Comparison of ENCODE assay signal across 13 cellular contexts in genomic region chr10:79404690-79405131, GRCh38. TPM values are rescaled to one million over a fixed set of nuclear protein-coding genes. Genes with fewer than 3 reads are reported as not detected.
DNase-seq lines count a peak whose midpoint lies in the region; ATAC-seq and TF ChIP-seq lines count a peak whose summit lies in the region.
"Had no signal": no experiment of that assay in that cellular context is flagged by ENCODE, and none has a peak within 500 bp of the region (broad histone marks: within the 10 kb centered on the region; RNA-seq: fewer than 3 reads in every experiment).

No MANE protein-coding gene starts in this region.

- no peak overlapping the region for H3K27ac Mint-ChIP-seq in endodermal cell
- peak overlapping the region; percentile 56 for H3K27ac Mint-ChIP-seq in stimulated activated effector memory CD8-positive, alpha-beta T cell treated with anti-CD3 and anti-CD28 coated beads, Interleukin-12 subunit alpha, Interleukin-12 subunit beta, amount 100 ng/mL, for 72 hours
- no peak overlapping the region for H3K27ac Mint-ChIP-seq in activated naive CD4-positive, alpha-beta T cell treated with anti-CD3 and anti-CD28 coated beads for 36 hours
- H3K27ac Mint-ChIP-seq: activated CD4-positive, alpha-beta T cell treated with anti-CD3 and anti-CD28 coated beads, Interleukin-2, amount 10 ng/mL, durations not matched to agents 24 days and 14 days; activated T-helper 2 cell treated with anti-CD3 and anti-CD28 coated beads, Interferon-gamma antibody, Interleukin-2, Interleukin-4, amounts not matched to agents 10 μg/mL and 5 μg/mL and 100 μg/mL, durations not matched to agents 14 hours and 24 hours and 36 hours; B cell; naive thymus-derived CD4-positive, alpha-beta T cell had no signal

- DNase-seq in endodermal cell: peak; percentile 55
- DNase-seq in lung (ENCODE audit: low spot score): no peak
- no peak for DNase-seq in stimulated activated effector memory CD8-positive, alpha-beta T cell treated with anti-CD3 and anti-CD28 coated beads, Interleukin-12 subunit alpha, Interleukin-12 subunit beta, amount 100 ng/mL, for 72 hours (ENCODE audit: low spot score in 2 of 2)
- DNase-seq in T-helper 9 cell: no peak
- no peak for DNase-seq in NCI-H2029 treated with DMSO at 0.1 percent for 48 hours (lab: John Stamatoyannopoulos, UW)
- DNase-seq in activated naive CD4-positive, alpha-beta T cell treated with anti-CD3 and anti-CD28 coated beads for 36 hours: no peak
- no peak for DNase-seq in SK-N-DZ (ENCODE audit: low spot score)
- DNase-seq: activated CD4-positive, alpha-beta T cell treated with anti-CD3 and anti-CD28 coated beads, Interleukin-2, amount 10 ng/mL, durations not matched to agents 24 days and 14 days; naive thymus-derived CD4-positive, alpha-beta T cell had no signal

- intact Hi-C loops in activated naive CD4-positive, alpha-beta T cell treated with anti-CD3 and anti-CD28 coated beads for 36 hours (cut with micrococcal nuclease): no loop called here

- H3K4me3 ChIP-seq in HUES6 (ENCODE audit: low read depth, low read length): peak overlapping the region; percentile 49
- H3K4me3 ChIP-seq in endodermal cell (ENCODE audit: low read length): no peak overlapping the region
- H3K4me3 ChIP-seq in lung: no peak overlapping the region

- ATAC-seq in lung (ENCODE audit: insufficient read depth, low FRiP score): no peak
- ATAC-seq in stimulated activated effector memory CD8-positive, alpha-beta T cell treated with anti-CD3 and anti-CD28 coated beads, Interleukin-12 subunit alpha, Interleukin-12 subunit beta, amount 100 ng/mL, for 72 hours: no peak
- ATAC-seq: naive thymus-derived CD4-positive, alpha-beta T cell had no signal

- H3K27me3 Mint-ChIP-seq in endodermal cell (ENCODE audit: insufficient read depth): no peaks in the 10 kb centered on the region
- no peaks in the 10 kb centered on the region for H3K27me3 Mint-ChIP-seq in activated naive CD4-positive, alpha-beta T cell treated with anti-CD3 and anti-CD28 coated beads for 36 hours (ENCODE audit: low read depth)
- H3K27me3 Mint-ChIP-seq: B cell had no signal

- H3K9me3 ChIP-seq in HUES6 (ENCODE audit: control insufficient read depth, insufficient read depth, low read depth, low read length): no peaks in the 10 kb centered on the region
- no peaks in the 10 kb centered on the region for H3K9me3 ChIP-seq in endodermal cell (ENCODE audit: control insufficient read depth, low read length)
- H3K9me3 ChIP-seq in lung (ENCODE audit: control insufficient read depth in 2 of 2, insufficient read depth in 1 of 2, low read length in 1 of 2): no peaks in the 10 kb centered on the region
- H3K9me3 ChIP-seq: breast epithelium had no signal

- peaks cover 20% of the 10 kb centered on the region for H3K4me1 Mint-ChIP-seq in endodermal cell
- H3K4me1 Mint-ChIP-seq in stimulated activated effector memory CD8-positive, alpha-beta T cell treated with anti-CD3 and anti-CD28 coated beads, Interleukin-12 subunit alpha, Interleukin-12 subunit beta, amount 100 ng/mL, for 72 hours: peaks cover 17% of the 10 kb centered on the region
- H3K4me1 Mint-ChIP-seq in activated naive CD4-positive, alpha-beta T cell treated with anti-CD3 and anti-CD28 coated beads for 36 hours (ENCODE audit: low read depth): no peaks in the 10 kb centered on the region
- H3K4me1 Mint-ChIP-seq: activated CD4-positive, alpha-beta T cell treated with anti-CD3 and anti-CD28 coated beads, Interleukin-2, amount 10 ng/mL, durations not matched to agents 24 days and 14 days; B cell had no signal

- no peaks in the 10 kb centered on the region for H3K27me3 ChIP-seq in HUES6 (ENCODE audit: control insufficient read depth, insufficient read depth, low read length)
- no peaks in the 10 kb centered on the region for H3K27me3 ChIP-seq in endodermal cell (ENCODE audit: control insufficient read depth, insufficient read depth, low read length, poor library complexity, severe bottlenecking)
- no peaks in the 10 kb centered on the region for H3K27me3 ChIP-seq in lung (ENCODE audit: control insufficient read depth, insufficient read depth)
- H3K27me3 ChIP-seq: breast epithelium had no signal

- WGBS in endodermal cell (ENCODE audit: insufficient coverage in 1 of 2, insufficient read length in 1 of 2), 2 experiments: 44 to 58% methylated on average over 3 to 5 of the region's 5 CpGs
- 69 to 77% methylated on average over 5 of the region's 5 CpGs for WGBS in lung, 2 donors

- CTCF ChIA-PET in activated naive CD4-positive, alpha-beta T cell treated with anti-CD3 and anti-CD28 coated beads for 36 hours (lab: Charles Lee): no interaction called here

- H3K9ac ChIP-seq in HUES6 (ENCODE audit: low read length) (peak overlapping the region; percentile 46), endodermal cell (ENCODE audit: extremely low read depth, low read length, poor library complexity, severe bottlenecking) (no peak overlapping the region)

- H3K9me3 Mint-ChIP-seq in endodermal cell: no peaks in the 10 kb centered on the region
- H3K9me3 Mint-ChIP-seq in stimulated activated effector memory CD8-positive, alpha-beta T cell treated with anti-CD3 and anti-CD28 coated beads, Interleukin-12 subunit alpha, Interleukin-12 subunit beta, amount 100 ng/mL, for 72 hours: no peaks in the 10 kb centered on the region
- no peaks in the 10 kb centered on the region for H3K9me3 Mint-ChIP-seq in activated naive CD4-positive, alpha-beta T cell treated with anti-CD3 and anti-CD28 coated beads for 36 hours
- H3K9me3 Mint-ChIP-seq: activated CD4-positive, alpha-beta T cell treated with anti-CD3 and anti-CD28 coated beads, Interleukin-2, amount 10 ng/mL, durations not matched to agents 24 days and 14 days; activated T-helper 2 cell treated with anti-CD3 and anti-CD28 coated beads, Interferon-gamma antibody, Interleukin-2, Interleukin-4, amounts not matched to agents 10 μg/mL and 5 μg/mL and 100 μg/mL, durations not matched to agents 14 hours and 24 hours and 36 hours had no signal

- H3K27ac ChIP-seq in HUES6 (ENCODE audit: low read depth, low read length) (no peak overlapping the region), endodermal cell (ENCODE audit: low read depth, low read length) (peak overlapping the region; percentile 86), lung (ENCODE audit: low read depth in 1 of 2, low read length in 1 of 2) (peak overlapping the region; percentile 2 to 84)

- no peak for TF ChIP-seq CTCF in endodermal cell (conservative IDR thresholded peaks at IDR 0.05)
- TF ChIP-seq CTCF in lung (IDR thresholded peaks at IDR 0.05; ENCODE audit: control extremely low read depth, extremely low read depth): no peak

- no peaks in the 10 kb centered on the region for H3K36me3 Mint-ChIP-seq in endodermal cell (ENCODE audit: low read depth)
- no peaks in the 10 kb centered on the region for H3K36me3 Mint-ChIP-seq in stimulated activated effector memory CD8-positive, alpha-beta T cell treated with anti-CD3 and anti-CD28 coated beads, Interleukin-12 subunit alpha, Interleukin-12 subunit beta, amount 100 ng/mL, for 72 hours
- no peaks in the 10 kb centered on the region for H3K36me3 Mint-ChIP-seq in activated naive CD4-positive, alpha-beta T cell treated with anti-CD3 and anti-CD28 coated beads for 36 hours (ENCODE audit: low read depth)
- H3K36me3 Mint-ChIP-seq: naive thymus-derived CD4-positive, alpha-beta T cell had no signal

- H3K4me3 Mint-ChIP-seq in endodermal cell: no peak overlapping the region
- no peak overlapping the region for H3K4me3 Mint-ChIP-seq in stimulated activated effector memory CD8-positive, alpha-beta T cell treated with anti-CD3 and anti-CD28 coated beads, Interleukin-12 subunit alpha, Interleukin-12 subunit beta, amount 100 ng/mL, for 72 hours
- no peak overlapping the region for H3K4me3 Mint-ChIP-seq in activated naive CD4-positive, alpha-beta T cell treated with anti-CD3 and anti-CD28 coated beads for 36 hours
- H3K4me3 Mint-ChIP-seq: activated CD4-positive, alpha-beta T cell treated with anti-CD3 and anti-CD28 coated beads, Interleukin-2, amount 10 ng/mL, durations not matched to agents 24 days and 14 days; B cell; naive thymus-derived CD4-positive, alpha-beta T cell had no signal

- H3K36me3 ChIP-seq in HUES6 (ENCODE audit: control insufficient read depth, insufficient read depth, low read length): no peaks in the 10 kb centered on the region
- no peaks in the 10 kb centered on the region for H3K36me3 ChIP-seq in endodermal cell (ENCODE audit: control insufficient read depth, insufficient read depth, low read length)
- H3K36me3 ChIP-seq in lung (ENCODE audit: control insufficient read depth in 2 of 2, insufficient read depth in 2 of 2, low read length in 2 of 2): no peaks in the 10 kb centered on the region
- H3K36me3 ChIP-seq: breast epithelium had no signal

- H3K4me1 ChIP-seq in HUES6 (ENCODE audit: control insufficient read depth, insufficient read depth, low read length) (peaks cover 55% of the 10 kb centered on the region), endodermal cell (ENCODE audit: control insufficient read depth, insufficient read depth, low read length) (peaks cover 9% of the 10 kb centered on the region), lung (ENCODE audit: control insufficient read depth in 2 of 2, insufficient read depth in 2 of 2, low read length in 2 of 2) (peaks cover 25 to 54% of the 10 kb centered on the region in 2 donors)

RNA-seq across cellular contexts. Expression of gene ZCCHC24, which starts 40.7 kb away (rescaled TPM):
- total RNA-seq in endodermal cell (10 to 100 TPM in 1 of 2 donors, 1 to 10 TPM in 1; 7.6 to 10.7 TPM), lung (10 to 100 TPM; 12.2 to 33.5 TPM)
- 11.2 TPM for polyA plus RNA-seq in endodermal cell (2013, experiment 1 of 2)
- 11.5 TPM for polyA plus RNA-seq in endodermal cell (2013, experiment 2 of 2)
- polyA plus RNA-seq in lung: 10 to 100 TPM; 10.4 to 14.8 TPM
- total RNA-seq in activated naive CD4-positive, alpha-beta T cell treated with anti-CD3 and anti-CD28 coated beads for 36 hours: under 1 TPM; 0.52 to 0.69 TPM
- polyA plus RNA-seq in SK-N-DZ (2014; cell fraction: cytosol; rRNA removed): 1.1 and 2.0 TPM in 2 replicates
- polyA plus RNA-seq in SK-N-DZ (2014; cell fraction: nucleus; rRNA removed): 0.60 and 0.84 TPM in 2 replicates

RNA-seq across cellular contexts. Expression of gene PPIF, which starts 57.4 kb away (rescaled TPM):
- total RNA-seq in endodermal cell (10 to 100 TPM; 50.4 to 51.0 TPM), lung (10 to 100 TPM; 22.0 to 57.8 TPM)
- 54.6 TPM for polyA plus RNA-seq in endodermal cell (2013, experiment 1 of 2)
- 46.4 TPM for polyA plus RNA-seq in endodermal cell (2013, experiment 2 of 2)
- 10 to 100 TPM; 21.7 to 96.8 TPM for polyA plus RNA-seq in lung
- total RNA-seq in activated naive CD4-positive, alpha-beta T cell treated with anti-CD3 and anti-CD28 coated beads for 36 hours: 10 to 100 TPM; 94.1 to 95.6 TPM
- polyA plus RNA-seq in SK-N-DZ (2014; cell fraction: cytosol; rRNA removed): 109 and 110 TPM in 2 replicates
- 98.3 and 106 TPM in 2 replicates for polyA plus RNA-seq in SK-N-DZ (2014; cell fraction: nucleus; rRNA removed)

Comparison
In these comparisons a context has a peak if more than half of its experiments do, and no peak if none do; other contexts are left out.
1. RNA of gene ZCCHC24, which starts 40.7 kb away (total RNA-seq): 12.2 to 33.5 TPM in lung and 7.6 to 10.7 TPM in endodermal cell; 0.52 to 0.69 TPM in activated naive CD4-positive, alpha-beta T cell treated with anti-CD3 and anti-CD28 coated beads for 36 hours; every median in the first group is over 4 times any median in the second.